ENCODE assay signal across 8 cellular contexts in the genomic region with DNA sequence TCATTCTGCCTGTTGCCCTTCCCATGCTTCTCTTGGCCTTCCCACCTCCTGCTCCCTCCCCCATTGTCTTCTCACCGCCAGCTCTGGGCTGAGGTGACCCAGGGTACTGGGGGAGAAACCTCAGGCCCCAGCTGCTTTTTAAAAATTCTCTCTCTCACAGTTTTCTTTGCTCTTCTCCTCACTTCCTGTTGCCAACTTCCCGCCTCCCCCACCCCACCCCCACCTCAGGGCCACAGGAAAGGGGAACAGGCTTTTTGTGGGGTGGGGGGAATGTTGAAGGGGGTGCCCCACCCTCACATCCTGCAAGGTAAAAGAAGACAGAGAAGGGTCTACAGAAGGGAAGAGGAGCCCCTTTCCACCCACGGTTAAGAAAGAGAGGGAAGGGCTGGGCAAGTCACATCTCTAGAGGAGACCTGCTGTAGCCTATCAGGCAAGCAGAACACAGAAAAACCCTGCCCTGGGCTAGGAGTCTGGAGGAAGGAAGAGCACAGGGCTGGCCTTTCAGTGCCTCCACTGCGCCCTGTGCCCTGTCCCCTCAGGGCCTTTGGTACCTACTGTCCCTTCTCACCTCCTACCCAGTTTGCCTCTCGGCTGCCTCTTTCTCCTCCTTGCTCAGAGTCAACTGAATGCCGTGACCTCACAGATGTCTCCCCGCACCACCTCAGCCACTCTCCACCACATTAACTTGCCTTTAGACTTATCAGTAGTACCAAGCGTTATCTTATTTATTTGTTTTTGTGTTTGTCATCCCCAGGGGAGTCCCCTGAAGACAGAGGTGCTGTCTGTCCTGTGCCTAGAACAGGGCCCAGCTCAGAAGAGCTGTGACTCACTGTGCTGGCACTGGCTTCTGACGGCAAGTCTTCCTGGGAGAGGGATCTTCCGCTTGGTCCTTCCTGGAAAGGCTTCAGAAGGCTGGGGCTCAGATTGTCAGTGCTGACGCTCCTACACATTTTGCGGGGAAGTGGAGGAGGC. TPM values are rescaled to one million over a fixed set of nuclear protein-coding genes. Genes with fewer than 3 reads are reported as not detected.
DNase-seq lines count a peak whose midpoint lies in the region; ATAC-seq and TF ChIP-seq lines count a peak whose summit lies in the region.

No MANE protein-coding gene starts in this region.

- H3K27me3 ChIP-seq in MG63 = peaks cover 21% of the 10 kb centered on the region
- peaks cover 0 to 24% (median 6%) of the 10 kb centered on the region in 4 donors for H3K27me3 ChIP-seq in upper lobe of left lung

- WGBS in upper lobe of left lung, 2 donors = 58 to 59% methylated on average over 12 of the region's 12 CpGs

- DNase-seq in SIG-M5 treated with dmso at 0.1 percent for 504 hours (lab: John Stamatoyannopoulos, UW; ENCODE audit: unreplicated experiment) (peak; percentile 68), SIG-M5 (lab: John Stamatoyannopoulos, UW) (no peak), MG63 (peak; percentile 43), activated T-helper 1 cell treated with Interleukin-2 at 50 U/mL for 16 hours (ENCODE audit: low read depth) (peak; percentile 35), kidney glomerular epithelial cell (lab: John Stamatoyannopoulos, UW) (peak; percentile 38), upper lobe of left lung (peak in 1 of 2 donors; percentile 63), amygdala (lab: John Stamatoyannopoulos, UW) (no peak), SW 1271 (lab: John Stamatoyannopoulos, UW) (no peak)

- TF ChIP-seq CTCF in upper lobe of left lung (IDR thresholded peaks at IDR 0.05) = no peak

- peak; percentile 28 to 52 for ATAC-seq in upper lobe of left lung (ENCODE audit: low FRiP score in 2 of 2)

- TF ChIP-seq EP300 in upper lobe of left lung (IDR thresholded peaks at IDR 0.05) = no peak

- H3K9me3 ChIP-seq in MG63 (no peaks in the 10 kb centered on the region), upper lobe of left lung (no peaks in the 10 kb centered on the region)

- H3K36me3 ChIP-seq in MG63 (no peaks in the 10 kb centered on the region), upper lobe of left lung (peaks cover 0 to 3% (median 0%) of the 10 kb centered on the region in 4 donors)

- peaks cover 16 to 37% (median 25%) of the 10 kb centered on the region in 4 donors for H3K4me1 ChIP-seq in upper lobe of left lung

- H3K27ac ChIP-seq in upper lobe of left lung = peak overlapping the region; percentile 75 to 90 (median 82)

- TF ChIP-seq POLR2A in upper lobe of left lung (IDR thresholded peaks at IDR 0.05) = peak in 1 of 4 donors; percentile 67

- H3K4me3 ChIP-seq in MG63 = no peak overlapping the region
- H3K4me3 ChIP-seq in upper lobe of left lung = peak overlapping the region in 3 of 4 donors; percentile 40 to 54 (median 50)

RNA-seq across cellular contexts. Expression of a gene that starts 1.7 kb away (rescaled TPM):
- total RNA-seq in MG63 (2014; rRNA removed; shearing (Covaris generic); ENCODE audit: low replicate concordance) = not detected in 2 replicates
- total RNA-seq in upper lobe of left lung = 100 to 1,000 TPM in 1 of 6 donors, 10 to 100 TPM in 5; 29.2 to 131 (median 43.7) TPM

RNA-seq across cellular contexts. Expression of a gene that starts 9.9 kb away (rescaled TPM):
- 245 and 285 TPM in 2 replicates for total RNA-seq in MG63 (2014; rRNA removed; shearing (Covaris generic); ENCODE audit: low replicate concordance)
- total RNA-seq in upper lobe of left lung = 100 to 1,000 TPM in 3 of 6 donors, 10 to 100 TPM in 3; 73.9 to 189 (median 101) TPM

RNA-seq across cellular contexts. Expression of a gene that starts 18.4 kb away (rescaled TPM):
- 0.03 TPM in 1 of 2 replicates, not detected in the other for total RNA-seq in MG63 (2014; rRNA removed; shearing (Covaris generic); ENCODE audit: low replicate concordance)
- 1 to 10 TPM in 2 of 6 donors, under 1 TPM in 2, not detected in 2; 0.69 to 3.0 (median 1.5) TPM for total RNA-seq in upper lobe of left lung

RNA-seq across cellular contexts. Expression of a gene that starts 22.9 kb away (rescaled TPM):
- total RNA-seq in MG63 (2014; rRNA removed; shearing (Covaris generic); ENCODE audit: low replicate concordance) = 3.5 and 7.4 TPM in 2 replicates
- under 1 TPM in 1 of 6 donors, not detected in 5; 0.11 TPM for total RNA-seq in upper lobe of left lung

RNA-seq across cellular contexts. Expression of a gene that starts 42.3 kb away (rescaled TPM):
- 9.9 and 17.1 TPM in 2 replicates for total RNA-seq in MG63 (2014; rRNA removed; shearing (Covaris generic); ENCODE audit: low replicate concordance)
- total RNA-seq in upper lobe of left lung = 10 to 100 TPM; 26.1 to 45.1 (median 33.1) TPM

Comparison
In these comparisons a context has a peak if more than half of its experiments do, and no peak if none do; other contexts are left out.
1. DNase-seq: peak in SIG-M5 treated with dmso at 0.1 percent for 504 hours (single experiment), MG63 (single experiment), activated T-helper 1 cell treated with Interleukin-2 at 50 U/mL for 16 hours (single experiment) and kidney glomerular epithelial cell (single experiment); none in SIG-M5 (single experiment), amygdala (0 of 56) and SW 1271 (0 of 2).
2. RNA of a gene that starts 1.7 kb away (total RNA-seq): 29.2 to 131 TPM in upper lobe of left lung; not detected in MG63; every median in the first group is over 10 times any median in the second.